Comparison of ENCODE assay signal across 7 cellular contexts in the genomic region with DNA sequence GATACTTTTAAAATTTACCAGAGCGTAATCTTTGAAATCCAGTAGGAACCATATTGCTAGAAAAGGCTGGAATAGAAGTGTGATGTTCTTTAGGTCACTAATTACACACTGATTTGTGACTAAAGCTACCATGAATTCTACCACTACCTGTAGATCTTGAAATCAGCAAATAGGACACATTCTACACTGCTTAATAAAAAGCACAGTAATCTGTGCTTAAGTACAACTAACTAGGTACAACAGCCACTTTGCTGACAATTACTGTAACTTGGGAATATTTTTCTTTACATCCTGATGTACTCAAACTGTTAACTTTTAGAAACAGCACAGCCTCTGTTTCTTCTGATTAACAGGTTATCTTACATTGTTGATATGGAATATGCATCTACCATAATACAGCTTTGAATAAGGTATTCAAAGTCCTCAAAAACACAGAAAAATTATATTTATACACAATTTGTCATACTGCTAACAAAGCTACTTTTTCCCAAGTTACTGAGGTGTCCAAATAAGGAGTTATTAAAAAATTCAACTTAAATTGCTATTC. TPM values are rescaled to one million over a fixed set of nuclear protein-coding genes. Genes with fewer than 3 reads are reported as not detected.
DNase-seq lines count a peak whose midpoint lies in the region; ATAC-seq and TF ChIP-seq lines count a peak whose summit lies in the region.
"Not testable (repeated sequence)": the region's sequence is repeated elsewhere in the genome, so short reads cannot be mapped to it uniquely, and the experiment has no call there.

No MANE protein-coding gene starts in this region.

- intact Hi-C loops in activated CD4-positive, alpha-beta T cell treated with anti-CD3 and anti-CD28 coated beads for 36 hours (cut with DNase I, micrococcal nuclease), result not testable (repeated sequence)

- H3K4me1 ChIP-seq in GM23338 (ENCODE audit: insufficient read depth) (peaks cover 68% of the 10 kb centered on the region), OCI-LY3 (ENCODE audit: low read length) (peaks cover 68% of the 10 kb centered on the region), mucosa of rectum (ENCODE audit: control insufficient read depth in 2 of 2, insufficient read depth in 2 of 2, low read length in 2 of 2) (peaks cover 4 to 20% of the 10 kb centered on the region in 2 donors)

- POLR2A ChIA-PET in activated CD4-positive, alpha-beta T cell treated with anti-CD3 and anti-CD28 coated beads for 36 hours (lab: Charles Lee), result not testable (repeated sequence)

- not testable (repeated sequence) for H3K27me3 ChIP-seq in GM23338 (ENCODE audit: insufficient read depth); OCI-LY3 (ENCODE audit: low read depth, low read length); mucosa of rectum (ENCODE audit: control insufficient read depth in 2 of 2, insufficient read depth in 2 of 2, low read length in 2 of 2)

- H3K36me3 Mint-ChIP-seq in GM23338 (ENCODE audit: low read depth), result peaks cover 12% of the 10 kb centered on the region
- peaks cover 29% of the 10 kb centered on the region for H3K36me3 Mint-ChIP-seq in activated CD4-positive, alpha-beta T cell treated with anti-CD3 and anti-CD28 coated beads for 36 hours (ENCODE audit: low read depth)
- not testable (repeated sequence) for H3K36me3 Mint-ChIP-seq in activated naive CD4-positive, alpha-beta T cell treated with anti-CD3 and anti-CD28 coated beads, Interleukin-2, amount 50 U/mL, for 24 hours
- peaks cover 28% of the 10 kb centered on the region for H3K36me3 Mint-ChIP-seq in effector memory CD8-positive, alpha-beta T cell (ENCODE audit: insufficient read depth)
- H3K36me3 Mint-ChIP-seq in stimulated activated memory B cell treated with anti-CD40 and anti-IgM and Interleukin-4, amounts not matched to agents 10 μg/mL and 1 μg/mL and 100 μg/mL, for 72 hours, result peaks cover 20% of the 10 kb centered on the region

- H2AFZ ChIP-seq in GM23338; OCI-LY3 (ENCODE audit: low read depth, low read length): not testable (repeated sequence)

- peaks cover 72% of the 10 kb centered on the region for H3K4me1 Mint-ChIP-seq in GM23338
- peaks cover 58% of the 10 kb centered on the region for H3K4me1 Mint-ChIP-seq in activated CD4-positive, alpha-beta T cell treated with anti-CD3 and anti-CD28 coated beads for 36 hours
- peaks cover 83% of the 10 kb centered on the region for H3K4me1 Mint-ChIP-seq in activated naive CD4-positive, alpha-beta T cell treated with anti-CD3 and anti-CD28 coated beads, Interleukin-2, amount 50 U/mL, for 24 hours
- peaks cover 35 to 57% of the 10 kb centered on the region in 2 donors for H3K4me1 Mint-ChIP-seq in effector memory CD8-positive, alpha-beta T cell (ENCODE audit: low read depth in 2 of 2)
- H3K4me1 Mint-ChIP-seq in stimulated activated memory B cell treated with anti-CD40 and anti-IgM and Interleukin-4, amounts not matched to agents 10 μg/mL and 1 μg/mL and 100 μg/mL, for 72 hours, result peaks cover 51% of the 10 kb centered on the region

- not testable (repeated sequence) for DNase-seq in GM23338 (ENCODE audit: low spot score); activated CD4-positive, alpha-beta T cell treated with anti-CD3 and anti-CD28 coated beads for 36 hours; effector memory CD8-positive, alpha-beta T cell

- CTCF ChIA-PET in activated CD4-positive, alpha-beta T cell treated with anti-CD3 and anti-CD28 coated beads for 36 hours (lab: Charles Lee), result interaction anchor here (1.5 kb wide), 1 partner anchor 37 kb away, joined by 3 read pairs; no protein-coding TSS in a partner anchor

- H3K4me2 ChIP-seq in GM23338, result peak overlapping the region; percentile 59
- H3K4me2 ChIP-seq in OCI-LY3 (ENCODE audit: low read length), result peak overlapping the region; percentile 83

- H3K27ac Mint-ChIP-seq in GM23338, result not testable (repeated sequence)
- H3K27ac Mint-ChIP-seq in activated CD4-positive, alpha-beta T cell treated with anti-CD3 and anti-CD28 coated beads for 36 hours, result peak overlapping the region; percentile 96
- H3K27ac Mint-ChIP-seq in activated naive CD4-positive, alpha-beta T cell treated with anti-CD3 and anti-CD28 coated beads, Interleukin-2, amount 50 U/mL, for 24 hours, result peak overlapping the region; percentile 97
- H3K27ac Mint-ChIP-seq in effector memory CD8-positive, alpha-beta T cell, result peak overlapping the region; percentile 89 to 92
- H3K27ac Mint-ChIP-seq in stimulated activated memory B cell treated with anti-CD40 and anti-IgM and Interleukin-4, amounts not matched to agents 10 μg/mL and 1 μg/mL and 100 μg/mL, for 72 hours, result peak overlapping the region; percentile 85

- not testable (repeated sequence) for H3K9me2 ChIP-seq in GM23338 (ENCODE audit: insufficient read depth)

- ATAC-seq in GM23338; activated CD4-positive, alpha-beta T cell treated with anti-CD3 and anti-CD28 coated beads for 36 hours; effector memory CD8-positive, alpha-beta T cell (replicated peaks); stimulated activated memory B cell treated with anti-CD40 and anti-IgM and Interleukin-4, amounts not matched to agents 10 μg/mL and 1 μg/mL and 100 μg/mL, for 72 hours: not testable (repeated sequence)

- TF ChIP-seq CTCF in GM23338 (conservative IDR thresholded peaks at IDR 0.05; ENCODE audit: low read depth in 2 of 2); OCI-LY3 (IDR thresholded peaks at IDR 0.05; ENCODE audit: low read depth, low read length): not testable (repeated sequence)

- H3K36me3 ChIP-seq in GM23338 (ENCODE audit: insufficient read depth); OCI-LY3 (replicated peaks; ENCODE audit: low read depth, low read length); mucosa of rectum (ENCODE audit: control insufficient read depth in 2 of 2, insufficient read depth in 2 of 2, low read length in 2 of 2): not testable (repeated sequence)

- H3F3A ChIP-seq in GM23338 (replicated peaks; ENCODE audit: low read depth), result not testable (repeated sequence)

- H4K20me1 ChIP-seq in GM23338 (replicated peaks; ENCODE audit: insufficient read depth), result not testable (repeated sequence)
- peaks cover 36% of the 10 kb centered on the region for H4K20me1 ChIP-seq in OCI-LY3 (ENCODE audit: insufficient read depth, low read length)

- H3K9me3 ChIP-seq in OCI-LY3 (ENCODE audit: insufficient read depth, low read length); mucosa of rectum (ENCODE audit: control insufficient read depth in 2 of 2, low read length in 2 of 2): not testable (repeated sequence)

- not testable (repeated sequence) for H3K27me3 Mint-ChIP-seq in GM23338 (ENCODE audit: insufficient read depth, low read depth, poor library complexity); activated CD4-positive, alpha-beta T cell treated with anti-CD3 and anti-CD28 coated beads for 36 hours; activated naive CD4-positive, alpha-beta T cell treated with anti-CD3 and anti-CD28 coated beads, Interleukin-2, amount 50 U/mL, for 24 hours; effector memory CD8-positive, alpha-beta T cell; stimulated activated memory B cell treated with anti-CD40 and anti-IgM and Interleukin-4, amounts not matched to agents 10 μg/mL and 1 μg/mL and 100 μg/mL, for 72 hours

- peak overlapping the region; percentile 92 for H3K27ac ChIP-seq in GM23338 (ENCODE audit: low read depth)
- H3K27ac ChIP-seq in OCI-LY3 (ENCODE audit: low read length), result peak overlapping the region; percentile 92
- H3K27ac ChIP-seq in mucosa of rectum (ENCODE audit: low read depth in 2 of 2, low read length in 2 of 2), result peak overlapping the region; percentile 9 to 38

- peak overlapping the region; percentile 61 for H3K9ac ChIP-seq in OCI-LY3 (ENCODE audit: low read length)
- not testable (repeated sequence) for H3K9ac ChIP-seq in mucosa of rectum (ENCODE audit: low read depth in 1 of 2, low read length in 2 of 2)

- not testable (repeated sequence) for H3K4me3 Mint-ChIP-seq in GM23338; stimulated activated memory B cell treated with anti-CD40 and anti-IgM and Interleukin-4, amounts not matched to agents 10 μg/mL and 1 μg/mL and 100 μg/mL, for 72 hours
- H3K4me3 Mint-ChIP-seq in activated CD4-positive, alpha-beta T cell treated with anti-CD3 and anti-CD28 coated beads for 36 hours, result peak overlapping the region; percentile 70
- peak overlapping the region; percentile 89 for H3K4me3 Mint-ChIP-seq in activated naive CD4-positive, alpha-beta T cell treated with anti-CD3 and anti-CD28 coated beads, Interleukin-2, amount 50 U/mL, for 24 hours
- peak overlapping the region; percentile 81 to 90 for H3K4me3 Mint-ChIP-seq in effector memory CD8-positive, alpha-beta T cell

- H3K4me3 ChIP-seq in GM23338 (0 out of 2 replicates have a peak overlapping the region, but pooled peaks have one; percentile 24), OCI-LY3 (ENCODE audit: low read length) (peak overlapping the region; percentile 63), mucosa of rectum (ENCODE audit: low read length in 2 of 2) (peak overlapping the region in 1 of 2 donors; percentile 20)

- H3K79me2 ChIP-seq in GM23338 (replicated peaks; ENCODE audit: insufficient read depth), result peaks cover 97% of the 10 kb centered on the region
- peaks cover 99% of the 10 kb centered on the region for H3K79me2 ChIP-seq in OCI-LY3 (ENCODE audit: low read length)

- H3K9me3 Mint-ChIP-seq in GM23338; activated CD4-positive, alpha-beta T cell treated with anti-CD3 and anti-CD28 coated beads for 36 hours (ENCODE audit: low read depth); activated naive CD4-positive, alpha-beta T cell treated with anti-CD3 and anti-CD28 coated beads, Interleukin-2, amount 50 U/mL, for 24 hours; effector memory CD8-positive, alpha-beta T cell; stimulated activated memory B cell treated with anti-CD40 and anti-IgM and Interleukin-4, amounts not matched to agents 10 μg/mL and 1 μg/mL and 100 μg/mL, for 72 hours: not testable (repeated sequence)

RNA-seq across cellular contexts. Expression of gene ZNF217, which starts 6.4 kb away (rescaled TPM):
- 76.7 and 78.0 TPM in 2 replicates for total RNA-seq in GM23338 (2014; rRNA removed; shearing (Covaris generic))
- polyA plus RNA-seq in GM23338 (2016; fragmentation: Nextera tagmentation; extraction: Ambion mirVana), result 30.8 and 32.8 TPM in 2 replicates
- 10 to 100 TPM; 41.5 to 45.6 TPM for total RNA-seq in activated CD4-positive, alpha-beta T cell treated with anti-CD3 and anti-CD28 coated beads for 36 hours

Comparison
In these comparisons a context has a peak if more than half of its experiments do, and no peak if none do; other contexts are left out.
1. H3K27ac ChIP-seq: peak in every context shown above with its lines; median percentile 92 in GM23338; 92 in OCI-LY3; 24 in mucosa of rectum.